In the genomic region with DNA sequence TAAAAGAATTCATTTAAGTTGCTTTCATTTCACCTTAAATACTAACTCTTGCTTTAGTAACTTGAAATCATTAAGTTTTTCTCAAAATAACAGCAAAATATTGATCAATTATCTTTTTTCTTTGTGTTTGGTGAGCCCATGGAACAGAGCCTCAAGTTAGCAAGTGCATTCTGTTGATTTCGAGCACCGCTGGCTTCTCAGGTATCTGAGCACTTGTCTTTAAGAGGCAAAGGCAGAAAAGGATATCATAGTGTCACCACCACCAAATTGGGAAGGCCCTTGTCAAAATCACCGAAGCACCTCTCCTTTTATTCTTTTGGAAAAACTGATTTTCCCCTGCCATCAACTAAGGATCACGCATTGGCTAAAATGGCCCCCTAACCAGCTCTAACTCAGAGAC, we compare ENCODE assay signal across 1 cellular context.
TF ChIP-seq lines count a peak whose summit lies in the region.

No MANE protein-coding gene starts in this region.

TF ChIP-seq in GM23338, 12 proteins besides CTCF, POLR2A, EP300 and RAD21 (continued from another document):
- TF ChIP-seq, protein P1, sequence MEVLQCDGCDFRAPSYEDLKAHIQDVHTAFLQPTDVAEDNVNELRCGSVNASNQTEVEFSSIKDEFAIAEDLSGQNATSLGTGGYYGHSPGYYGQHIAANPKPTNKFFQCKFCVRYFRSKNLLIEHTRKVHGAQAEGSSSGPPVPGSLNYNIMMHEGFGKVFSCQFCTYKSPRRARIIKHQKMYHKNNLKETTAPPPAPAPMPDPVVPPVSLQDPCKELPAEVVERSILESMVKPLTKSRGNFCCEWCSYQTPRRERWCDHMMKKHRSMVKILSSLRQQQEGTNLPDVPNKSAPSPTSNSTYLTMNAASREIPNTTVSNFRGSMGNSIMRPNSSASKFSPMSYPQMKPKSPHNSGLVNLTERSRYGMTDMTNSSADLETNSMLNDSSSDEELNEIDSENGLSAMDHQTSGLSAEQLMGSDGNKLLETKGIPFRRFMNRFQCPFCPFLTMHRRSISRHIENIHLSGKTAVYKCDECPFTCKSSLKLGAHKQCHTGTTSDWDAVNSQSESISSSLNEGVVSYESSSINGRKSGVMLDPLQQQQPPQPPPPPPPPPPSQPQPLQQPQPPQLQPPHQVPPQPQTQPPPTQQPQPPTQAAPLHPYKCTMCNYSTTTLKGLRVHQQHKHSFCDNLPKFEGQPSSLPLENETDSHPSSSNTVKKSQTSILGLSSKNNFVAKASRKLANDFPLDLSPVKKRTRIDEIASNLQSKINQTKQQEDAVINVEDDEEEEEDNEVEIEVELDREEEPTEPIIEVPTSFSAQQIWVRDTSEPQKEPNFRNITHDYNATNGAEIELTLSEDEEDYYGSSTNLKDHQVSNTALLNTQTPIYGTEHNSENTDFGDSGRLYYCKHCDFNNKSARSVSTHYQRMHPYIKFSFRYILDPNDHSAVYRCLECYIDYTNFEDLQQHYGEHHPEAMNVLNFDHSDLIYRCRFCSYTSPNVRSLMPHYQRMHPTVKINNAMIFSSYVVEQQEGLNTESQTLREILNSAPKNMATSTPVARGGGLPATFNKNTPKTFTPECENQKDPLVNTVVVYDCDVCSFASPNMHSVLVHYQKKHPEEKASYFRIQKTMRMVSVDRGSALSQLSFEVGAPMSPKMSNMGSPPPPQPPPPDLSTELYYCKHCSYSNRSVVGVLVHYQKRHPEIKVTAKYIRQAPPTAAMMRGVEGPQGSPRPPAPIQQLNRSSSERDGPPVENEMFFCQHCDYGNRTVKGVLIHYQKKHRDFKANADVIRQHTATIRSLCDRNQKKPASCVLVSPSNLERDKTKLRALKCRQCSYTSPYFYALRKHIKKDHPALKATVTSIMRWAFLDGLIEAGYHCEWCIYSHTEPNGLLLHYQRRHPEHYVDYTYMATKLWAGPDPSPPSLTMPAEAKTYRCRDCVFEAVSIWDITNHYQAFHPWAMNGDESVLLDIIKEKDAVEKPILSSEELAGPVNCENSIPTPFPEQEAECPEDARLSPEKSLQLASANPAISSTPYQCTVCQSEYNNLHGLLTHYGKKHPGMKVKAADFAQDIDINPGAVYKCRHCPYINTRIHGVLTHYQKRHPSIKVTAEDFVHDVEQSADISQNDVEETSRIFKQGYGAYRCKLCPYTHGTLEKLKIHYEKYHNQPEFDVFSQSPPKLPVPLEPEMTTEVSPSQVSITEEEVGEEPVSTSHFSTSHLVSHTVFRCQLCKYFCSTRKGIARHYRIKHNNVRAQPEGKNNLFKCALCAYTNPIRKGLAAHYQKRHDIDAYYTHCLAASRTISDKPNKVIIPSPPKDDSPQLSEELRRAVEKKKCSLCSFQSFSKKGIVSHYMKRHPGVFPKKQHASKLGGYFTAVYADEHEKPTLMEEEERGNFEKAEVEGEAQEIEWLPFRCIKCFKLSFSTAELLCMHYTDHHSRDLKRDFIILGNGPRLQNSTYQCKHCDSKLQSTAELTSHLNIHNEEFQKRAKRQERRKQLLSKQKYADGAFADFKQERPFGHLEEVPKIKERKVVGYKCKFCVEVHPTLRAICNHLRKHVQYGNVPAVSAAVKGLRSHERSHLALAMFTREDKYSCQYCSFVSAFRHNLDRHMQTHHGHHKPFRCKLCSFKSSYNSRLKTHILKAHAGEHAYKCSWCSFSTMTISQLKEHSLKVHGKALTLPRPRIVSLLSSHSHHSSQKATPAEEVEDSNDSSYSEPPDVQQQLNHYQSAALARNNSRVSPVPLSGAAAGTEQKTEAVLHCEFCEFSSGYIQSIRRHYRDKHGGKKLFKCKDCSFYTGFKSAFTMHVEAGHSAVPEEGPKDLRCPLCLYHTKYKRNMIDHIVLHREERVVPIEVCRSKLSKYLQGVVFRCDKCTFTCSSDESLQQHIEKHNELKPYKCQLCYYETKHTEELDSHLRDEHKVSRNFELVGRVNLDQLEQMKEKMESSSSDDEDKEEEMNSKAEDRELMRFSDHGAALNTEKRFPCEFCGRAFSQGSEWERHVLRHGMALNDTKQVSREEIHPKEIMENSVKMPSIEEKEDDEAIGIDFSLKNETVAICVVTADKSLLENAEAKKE (CRISPR knock-in tag; IDR thresholded peaks at IDR 0.05), result no peak
- TF ChIP-seq JUNB (IDR thresholded peaks at IDR 0.05; ENCODE audit: unreplicated experiment) (no peak), EZH2phosphoT487 (IDR thresholded peaks at IDR 0.05; ENCODE audit: unreplicated experiment) (no peak), ZNF114 (CRISPR knock-in tag; IDR thresholded peaks at IDR 0.05) (no peak), EZH2 (IDR thresholded peaks at IDR 0.05; ENCODE audit: low read depth, unreplicated experiment) (no peak), NANOG (IDR thresholded peaks at IDR 0.05; ENCODE audit: borderline replicate concordance) (no peak), STAT1 (IDR thresholded peaks at IDR 0.05; ENCODE audit: unreplicated experiment) (no peak), POLR2AphosphoS5 (IDR thresholded peaks at IDR 0.05; ENCODE audit: low read depth) (no peak), ZNF331 (CRISPR knock-in tag; IDR thresholded peaks at IDR 0.05; ENCODE audit: low read depth) (no peak)
TF ChIP-seq in GM23338: peak in this region for 0.
